8 cellular contexts compared by ENCODE assay signal in genomic region chr5:56951131-56951945, GRCh38. TPM values are rescaled to one million over a fixed set of nuclear protein-coding genes. Genes with fewer than 3 reads are reported as not detected.
DNase-seq lines count a peak whose midpoint lies in the region; ATAC-seq and TF ChIP-seq lines count a peak whose summit lies in the region.

No MANE protein-coding gene starts in this region.

- peak; percentile 6 for DNase-seq in activated T-cell treated with anti-CD3 and anti-CD28 coated beads for 1 hour (ENCODE audit: low read depth)
- no peak for DNase-seq in activated T-cell treated with anti-CD3 and anti-CD28 coated beads, Interleukin-2, amount 50 U/mL, for 1 hour
- DNase-seq in RPMI7951 (ENCODE audit: low read depth) = peak; percentile 14
- peak; percentile 31 for DNase-seq in activated naive CD8-positive, alpha-beta T cell treated with anti-CD3 and anti-CD28 coated beads for 36 hours
- DNase-seq in left cardiac atrium = peak; percentile 34
- DNase-seq in progenitor cell of endocrine pancreas (ENCODE audit: low spot score, unreplicated experiment) = peak; percentile 54
- DNase-seq in posterior vena cava (ENCODE audit: low spot score) = no peak

- ATAC-seq in HG02884 (IDR thresholded peaks at IDR 0.05; ENCODE audit: unreplicated experiment) (peak; percentile 37), left cardiac atrium (peak; percentile 62 to 68)

- H3K27ac Mint-ChIP-seq in activated naive CD8-positive, alpha-beta T cell treated with anti-CD3 and anti-CD28 coated beads for 36 hours = peak overlapping the region; percentile 80
- peak overlapping the region; percentile 96 for H3K27ac Mint-ChIP-seq in progenitor cell of endocrine pancreas

- intact Hi-C loops in left cardiac atrium (cut with DNase I) = no loop called here
- intact Hi-C loops in posterior vena cava (cut with DNase I) = no loop called here

- H3K9me3 Mint-ChIP-seq in activated naive CD8-positive, alpha-beta T cell treated with anti-CD3 and anti-CD28 coated beads for 36 hours = no peaks in the 10 kb centered on the region
- no peaks in the 10 kb centered on the region for H3K9me3 Mint-ChIP-seq in progenitor cell of endocrine pancreas (ENCODE audit: low read depth)

- H3K36me3 Mint-ChIP-seq in activated naive CD8-positive, alpha-beta T cell treated with anti-CD3 and anti-CD28 coated beads for 36 hours = peaks cover 11% of the 10 kb centered on the region
- no peaks in the 10 kb centered on the region for H3K36me3 Mint-ChIP-seq in progenitor cell of endocrine pancreas (ENCODE audit: insufficient read depth)

- TF ChIP-seq CTCF in progenitor cell of endocrine pancreas (IDR thresholded peaks at IDR 0.05; ENCODE audit: unreplicated experiment) = peak; percentile 35

- H3K4me1 Mint-ChIP-seq in activated naive CD8-positive, alpha-beta T cell treated with anti-CD3 and anti-CD28 coated beads for 36 hours = peaks cover 24% of the 10 kb centered on the region
- H3K4me1 Mint-ChIP-seq in progenitor cell of endocrine pancreas (ENCODE audit: low read depth) = peaks cover 13% of the 10 kb centered on the region

- H3K4me3 Mint-ChIP-seq in activated naive CD8-positive, alpha-beta T cell treated with anti-CD3 and anti-CD28 coated beads for 36 hours = peak overlapping the region; percentile 92
- peak overlapping the region; percentile 93 for H3K4me3 Mint-ChIP-seq in progenitor cell of endocrine pancreas (ENCODE audit: low read depth)

- H3K27me3 Mint-ChIP-seq in activated naive CD8-positive, alpha-beta T cell treated with anti-CD3 and anti-CD28 coated beads for 36 hours = peaks cover 29% of the 10 kb centered on the region
- peaks cover 14% of the 10 kb centered on the region for H3K27me3 Mint-ChIP-seq in progenitor cell of endocrine pancreas

RNA-seq across cellular contexts. Expression of gene MIER3, which starts 0.6 kb away (rescaled TPM):
- total RNA-seq in RPMI7951 (2014; rRNA removed; shearing (Covaris generic)) = 14.4 and 17.9 TPM in 2 replicates
- total RNA-seq in activated naive CD8-positive, alpha-beta T cell treated with anti-CD3 and anti-CD28 coated beads for 36 hours = 10 to 100 TPM; 15.8 to 16.7 TPM
- total RNA-seq in left cardiac atrium = 10 to 100 TPM; 12.6 to 16.6 TPM
- 45.5 and 47.4 TPM in 2 replicates for total RNA-seq in progenitor cell of endocrine pancreas
- 10 to 100 TPM; 20.9 to 21.0 TPM for total RNA-seq in posterior vena cava

RNA-seq across cellular contexts. Expression of gene SETD9, which starts 41.9 kb away (rescaled TPM):
- 18.2 and 33.3 TPM in 2 replicates for total RNA-seq in RPMI7951 (2014; rRNA removed; shearing (Covaris generic))
- total RNA-seq in activated naive CD8-positive, alpha-beta T cell treated with anti-CD3 and anti-CD28 coated beads for 36 hours = 10 to 100 TPM; 12.1 to 15.4 TPM
- total RNA-seq in left cardiac atrium (10 to 100 TPM; 10.4 to 14.5 TPM), progenitor cell of endocrine pancreas (15.1 and 17.7 TPM in 2 replicates), posterior vena cava (1 to 10 TPM; 4.3 to 9.3 TPM)

Comparison
In these comparisons a context has a peak if more than half of its experiments do, and no peak if none do; other contexts are left out.
1. DNase-seq: peak in activated T-cell treated with anti-CD3 and anti-CD28 coated beads for 1 hour (single experiment), RPMI7951 (single experiment), activated naive CD8-positive, alpha-beta T cell treated with anti-CD3 and anti-CD28 coated beads for 36 hours (single experiment), left cardiac atrium (single experiment) and progenitor cell of endocrine pancreas (single experiment); none in activated T-cell treated with anti-CD3 and anti-CD28 coated beads, Interleukin-2, amount 50 U/mL, for 1 hour (single experiment) and posterior vena cava (single experiment).